Comparison of ENCODE assay signal across 12 cellular contexts in genomic region chr5:52922384-52922783, GRCh38.
DNase-seq lines count a peak whose midpoint lies in the region; ATAC-seq, FAIRE-seq and TF ChIP-seq lines count a peak whose summit lies in the region.
"Had no signal": no experiment of that assay in that cellular context is flagged by ENCODE, and none has a peak within 500 bp of the region (broad histone marks: within the 10 kb centered on the region; RNA-seq: fewer than 3 reads in every experiment).

No MANE protein-coding gene starts in this region.

- no peaks in the 10 kb centered on the region for H3K9me3 ChIP-seq in kidney (ENCODE audit: control insufficient read depth in 1 of 2, low read length in 2 of 2)
- H3K9me3 ChIP-seq: psoas muscle had no signal

- H3K27me3 Mint-ChIP-seq in nephron progenitor cell (ENCODE audit: low read depth, poor library complexity): peaks cover 5% of the 10 kb centered on the region

- FAIRE-seq in kidney (lab: Jason Lieb, UNC): no peak
- FAIRE-seq: endometrium had no signal

- intact Hi-C loops in kidney (cut with DNase I): no loop called here

- peak; percentile 22 for TF ChIP-seq CTCF in epithelial cell of esophagus (IDR thresholded peaks at IDR 0.05; ENCODE audit: insufficient read depth, low read depth, low read length, missing control alignments)
- no peak for TF ChIP-seq CTCF in nephron progenitor cell (IDR thresholded peaks at IDR 0.05)
- TF ChIP-seq CTCF in kidney (IDR thresholded peaks at IDR 0.05; ENCODE audit: borderline replicate concordance, extremely low read depth, insufficient read depth): no peak

- no peaks in the 10 kb centered on the region for H3K9me3 Mint-ChIP-seq in nephron progenitor cell

- H3K27ac Mint-ChIP-seq in nephron progenitor cell: peak overlapping the region; percentile 47

- peaks cover 17 to 25% of the 10 kb centered on the region in 2 donors for H3K36me3 ChIP-seq in kidney (ENCODE audit: control insufficient read depth in 1 of 2, insufficient read depth in 2 of 2, low read length in 2 of 2)

- H3K4me3 ChIP-seq in epithelial cell of esophagus (ENCODE audit: low read length) (no peak overlapping the region), kidney (ENCODE audit: low read length in 2 of 2) (no peak overlapping the region)
- H3K4me3 ChIP-seq: psoas muscle had no signal

- H3K27ac ChIP-seq in kidney (ENCODE audit: low read depth in 2 of 2, low read length in 2 of 2): no peak overlapping the region
- H3K27ac ChIP-seq: psoas muscle had no signal

- ATAC-seq in GM18909 (IDR thresholded peaks at IDR 0.05; ENCODE audit: poor library complexity, unreplicated experiment): no peak
- no peak for ATAC-seq in GM18505 (IDR thresholded peaks at IDR 0.05; ENCODE audit: unreplicated experiment)
- ATAC-seq in HG03095 (IDR thresholded peaks at IDR 0.05; ENCODE audit: unreplicated experiment): no peak
- ATAC-seq: psoas muscle had no signal

- peaks cover 4% of the 10 kb centered on the region for H3K4me1 Mint-ChIP-seq in nephron progenitor cell

- peaks cover 0 to 2% of the 10 kb centered on the region in 2 donors for H3K4me1 ChIP-seq in kidney (ENCODE audit: control insufficient read depth in 1 of 2, insufficient read depth in 1 of 2, low read depth in 1 of 2, low read length in 2 of 2)
- H3K4me1 ChIP-seq: psoas muscle had no signal

- TF ChIP-seq POLR2A in GM18505 (IDR thresholded peaks at IDR 0.05; ENCODE audit: borderline replicate concordance, extremely low read depth, insufficient read depth, insufficient read length): no peak

- H3K36me3 Mint-ChIP-seq in nephron progenitor cell (ENCODE audit: low read depth): no peaks in the 10 kb centered on the region

- DNase-seq in Daoy (ENCODE audit: low read depth): peak; percentile 90
- peak; percentile 39 for DNase-seq in NCI-H2029 treated with DMSO at 0.1 percent for 48 hours (lab: John Stamatoyannopoulos, UW)
- peak; percentile 97 for DNase-seq in epithelial cell of esophagus (ENCODE audit: low read depth)
- no peak for DNase-seq in nephron progenitor cell
- no peak for DNase-seq in kidney
- DNase-seq: activated CD8-positive, alpha-beta memory T cell treated with anti-CD3 and anti-CD28 coated beads for 24 hours; NCI-H187; psoas muscle had no signal

- no peak overlapping the region for H3K4me3 Mint-ChIP-seq in nephron progenitor cell

- H3K9ac ChIP-seq in kidney (ENCODE audit: low read length in 2 of 2): no peak overlapping the region

Comparison
In these comparisons a context has a peak if more than half of its experiments do, and no peak if none do; other contexts are left out.
1. DNase-seq: peak in Daoy (single experiment), NCI-H2029 treated with DMSO at 0.1 percent for 48 hours (single experiment) and epithelial cell of esophagus (single experiment); none in nephron progenitor cell (single experiment) and kidney (single experiment).